ENCODE assay signal across 27 cellular contexts in the genomic region with DNA sequence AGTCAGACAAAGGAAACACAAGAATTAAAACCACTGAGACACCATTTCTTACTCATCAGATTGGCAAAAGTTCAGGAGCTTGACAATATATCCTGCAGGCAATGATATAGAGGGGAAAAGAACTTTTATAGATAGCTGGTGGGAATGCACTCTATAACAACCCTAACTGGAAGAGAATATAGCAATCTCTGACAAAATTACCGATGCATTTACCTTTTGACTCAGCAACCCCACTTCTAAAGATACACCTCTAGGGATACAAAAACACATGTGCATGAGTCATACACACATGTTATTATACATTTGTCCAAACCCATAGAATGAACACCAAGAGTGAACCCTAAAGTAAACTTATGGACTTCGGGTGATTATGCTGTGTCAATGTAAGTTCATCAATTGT.
"Had no signal": no experiment of that assay in that cellular context is flagged by ENCODE, and none has a peak within 500 bp of the region (broad histone marks: within the 10 kb centered on the region; RNA-seq: fewer than 3 reads in every experiment).

No MANE protein-coding gene starts in this region.

- H3K36me3 ChIP-seq: cardiac muscle cell, colonic mucosa, esophagus muscularis mucosa, left ventricle myocardium inferior, right atrium auricular region, tibial nerve, WERI-Rb-1 had no signal

- H3K4me3 ChIP-seq: cardiac muscle cell, colonic mucosa, dorsolateral prefrontal cortex, esophagus muscularis mucosa, left ventricle myocardium inferior, lung, mucosa of descending colon, right atrium auricular region, tibial nerve had no signal

- ATAC-seq: activated CD4-positive, CD25-positive, alpha-beta regulatory T cell treated with anti-CD3 and anti-CD28 coated beads, Interleukin-2, amount 50 U/mL, for 24 hours; activated CD8-positive, alpha-beta T cell treated with anti-CD3 and anti-CD28 coated beads for 36 hours; effector memory CD8-positive, alpha-beta T cell; mucosa of descending colon; natural killer cell treated with Interleukin-12 subunit alpha and Interleukin-12 subunit beta and Interleukin-15 and Interleukin-18, amount 100 ng/mL, for 72 hours had no signal

- H3K27me3 ChIP-seq: cardiac muscle cell, colonic mucosa, dorsolateral prefrontal cortex, esophagus muscularis mucosa, right atrium auricular region, tibial nerve had no signal

- H3K9me3 Mint-ChIP-seq: activated CD4-positive, alpha-beta T cell treated with anti-CD3 and anti-CD28 coated beads, Interleukin-2, amount 10 ng/mL, durations not matched to agents 24 days and 14 days; activated CD8-positive, alpha-beta T cell treated with anti-CD3 and anti-CD28 coated beads for 36 hours; effector memory CD8-positive, alpha-beta T cell had no signal

- H3K4me3 Mint-ChIP-seq: activated CD4-positive, alpha-beta T cell treated with anti-CD3 and anti-CD28 coated beads, Interleukin-2, amount 10 ng/mL, durations not matched to agents 24 days and 14 days; activated CD8-positive, alpha-beta T cell treated with anti-CD3 and anti-CD28 coated beads for 36 hours; activated naive CD8-positive, alpha-beta T cell; effector memory CD8-positive, alpha-beta T cell; natural killer cell treated with Interleukin-12 subunit alpha and Interleukin-12 subunit beta and Interleukin-15 and Interleukin-18, amount 100 ng/mL, for 72 hours had no signal

- DNase-seq: activated CD4-positive, alpha-beta T cell treated with anti-CD3 and anti-CD28 coated beads, Interleukin-2, amount 10 ng/mL, durations not matched to agents 24 days and 14 days; activated CD8-positive, alpha-beta T cell treated with anti-CD3 and anti-CD28 coated beads for 36 hours; activated effector memory CD4-positive, alpha-beta T cell treated with Interleukin-2 at 50 U/mL for 16 hours; activated naive CD4-positive, alpha-beta T cell treated with Interleukin-2 at 50 U/mL for 16 hours; activated T-cell treated with anti-CD3 and anti-CD28 coated beads, Interleukin-2, amount 50 U/mL, for 48 hours; anterior cingulate cortex; cerebellar nuclear complex; colonic mucosa; dorsolateral prefrontal cortex; effector memory CD8-positive, alpha-beta T cell; left ventricle myocardium inferior; mucosa of descending colon; stimulated activated CD4-positive, alpha-beta T cell treated with anti-CD3 and anti-CD28 coated beads, Interleukin-15, amount 100 ng/mL, for 24 hours; stimulated activated CD4-positive, alpha-beta T cell treated with anti-CD3 and anti-CD28 coated beads, Interleukin-2, amount 100 ng/mL, for 24 hours; stimulated activated naive CD4-positive, alpha-beta T cell; T-helper 1 cell; WERI-Rb-1 had no signal

- FAIRE-seq: endothelial cell of umbilical vein, frontal cortex had no signal

- H3K4me1 Mint-ChIP-seq: activated CD4-positive, alpha-beta T cell treated with anti-CD3 and anti-CD28 coated beads, Interleukin-2, amount 10 ng/mL, durations not matched to agents 24 days and 14 days had no signal

- H3K36me3 Mint-ChIP-seq: activated naive CD8-positive, alpha-beta T cell; natural killer cell treated with Interleukin-12 subunit alpha and Interleukin-12 subunit beta and Interleukin-15 and Interleukin-18, amount 100 ng/mL, for 72 hours had no signal

- H3K27ac Mint-ChIP-seq: activated CD4-positive, alpha-beta T cell treated with anti-CD3 and anti-CD28 coated beads, Interleukin-2, amount 10 ng/mL, durations not matched to agents 24 days and 14 days; activated CD8-positive, alpha-beta T cell treated with anti-CD3 and anti-CD28 coated beads for 36 hours; activated naive CD8-positive, alpha-beta T cell; effector memory CD8-positive, alpha-beta T cell; natural killer cell treated with Interleukin-12 subunit alpha and Interleukin-12 subunit beta and Interleukin-15 and Interleukin-18, amount 100 ng/mL, for 72 hours had no signal
